8 cellular contexts compared by ENCODE assay signal in genomic region chr6:97863697-97864096, GRCh38.
"Had no signal": no experiment of that assay in that cellular context is flagged by ENCODE, and none has a peak within 500 bp of the region (broad histone marks: within the 10 kb centered on the region; RNA-seq: fewer than 3 reads in every experiment).

No MANE protein-coding gene starts in this region.

- H3K27ac ChIP-seq: GM23248 had no signal

- H3K4me3 ChIP-seq: GM23248, GM23338, HAP-1 had no signal

- H3K9me3 ChIP-seq: HAP-1 had no signal

- H3K36me3 ChIP-seq: HAP-1 had no signal

- H2AFZ ChIP-seq: GM23248, GM23338 had no signal

- H3K9ac ChIP-seq: GM23248 had no signal

- DNase-seq: GM23248, GOT3, H7, H9, HCEC 1CT, HFFc6 had no signal

- H3K4me2 ChIP-seq: GM23338 had no signal
